Comparison of ENCODE assay signal across 1 cellular context in the genomic region with DNA sequence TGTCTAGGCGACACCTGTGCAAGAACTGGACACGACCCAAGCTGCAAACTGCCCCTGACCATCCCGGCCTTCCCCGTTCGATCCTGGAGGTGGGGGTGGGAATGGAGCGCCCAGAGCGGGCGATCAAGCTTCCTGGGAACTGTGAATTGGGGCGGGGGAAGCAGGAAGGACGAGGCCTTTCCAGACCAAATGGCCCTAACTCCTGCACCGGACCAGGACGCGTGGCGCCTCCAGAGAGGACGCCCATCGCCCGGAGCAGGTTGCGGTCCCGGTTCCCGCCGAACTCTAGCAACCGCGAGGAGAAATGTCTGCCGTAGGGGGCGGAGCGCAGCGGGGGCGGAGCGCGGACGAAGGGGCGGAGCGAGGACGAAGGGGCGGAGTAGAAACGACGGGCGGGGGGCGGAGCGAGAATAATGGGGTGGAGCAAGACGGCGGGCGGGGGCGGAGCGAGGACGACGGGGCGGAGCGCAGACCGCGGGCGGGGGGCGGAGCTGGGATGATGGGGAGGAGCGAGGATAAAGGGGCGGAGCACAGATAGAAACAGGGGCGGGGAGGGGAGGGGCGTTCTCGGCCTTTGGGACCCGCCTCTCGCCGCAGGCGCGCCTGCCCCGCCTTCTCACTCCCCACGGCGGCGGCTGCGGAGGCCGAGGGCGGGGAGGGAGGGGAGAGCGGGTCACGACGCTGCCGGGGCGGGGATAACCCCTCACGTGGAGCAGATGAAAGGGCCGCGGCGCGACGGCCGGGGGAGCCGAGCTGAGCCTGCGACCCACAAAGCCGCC.
TF ChIP-seq lines count a peak whose summit lies in the region.

A gene (plus strand): TSS at position 695 of the 779 bp plus-strand sequence. CDS start 195 bp downstream, outside the sequence.

TF ChIP-seq in K562, 482 proteins besides CTCF, POLR2A, EP300 and RAD21 (continued from another document and continues in another):
- TF ChIP-seq SP1 (CRISPR knock-in tag; IDR thresholded peaks at IDR 0.05) (peak; percentile 75), HDAC2 (IDR thresholded peaks at IDR 0.05) (no peak), BHLHE40 (IDR thresholded peaks at IDR 0.05; ENCODE audit: low read length) (peak; percentile 38; the same call in 1 of the 2 replicates), ZNF212 (CRISPR knock-in tag; IDR thresholded peaks at IDR 0.05) (no peak), FOXK1 (CRISPR knock-in tag; IDR thresholded peaks at IDR 0.05; ENCODE audit: borderline replicate concordance) (no peak), SRF (CRISPR knock-in tag; IDR thresholded peaks at IDR 0.05) (no peak), PYGO2 (tag; IDR thresholded peaks at IDR 0.05) (no peak), ZNF174 (CRISPR knock-in tag; IDR thresholded peaks at IDR 0.05) (no peak), U2AF2 (optimal IDR thresholded peaks at IDR 0.05; ENCODE audit: low read depth, low read length) (no peak), GTF2A2 (tag; IDR thresholded peaks at IDR 0.05) (no peak), ZBTB8A (IDR thresholded peaks at IDR 0.05; ENCODE audit: partially characterized antibody) (no peak), TCF7L2 (IDR thresholded peaks at IDR 0.05; ENCODE audit: low read depth, low read length) (peak; percentile 68; the same call in 1 of the 2 replicates), ZNF696 (CRISPR knock-in tag; conservative IDR thresholded peaks at IDR 0.05) (no peak), STAT5B (CRISPR knock-in tag; IDR thresholded peaks at IDR 0.05) (no peak), RBM22 (IDR thresholded peaks at IDR 0.05; ENCODE audit: low read depth, low read length, poor library complexity, severe bottlenecking) (no peak), EGR1 (conservative IDR thresholded peaks at IDR 0.05) (peak; percentile 86), CXXC5 (CRISPR knock-in tag; IDR thresholded peaks at IDR 0.05) (peak; percentile 84; the same call in 1 of the 2 replicates), YY1 (IDR thresholded peaks at IDR 0.05; ENCODE audit: borderline replicate concordance in 1 of 3, control insufficient read depth in 1 of 3, extremely low read depth in 1 of 3, insufficient read depth in 3 of 3, insufficient read length in 1 of 3, insufficient replicate concordance in 2 of 3, low read depth in 1 of 3, low read length in 2 of 3) (peak in 2 of 3 experiments; percentile 64 to 84), RAD51 (IDR thresholded peaks at IDR 0.05; ENCODE audit: borderline replicate concordance, low read depth) (no peak), ZZZ3 (IDR thresholded peaks at IDR 0.05) (no peak), ARNT (IDR thresholded peaks at IDR 0.05) (no peak), KLF1 (tag; IDR thresholded peaks at IDR 0.05) (no peak), ETV6 (IDR thresholded peaks at IDR 0.05; ENCODE audit: borderline replicate concordance in 1 of 2, low read depth in 2 of 2, low read length in 1 of 2) (no peak), ETV6 (CRISPR knock-in tag; IDR thresholded peaks at IDR 0.05; ENCODE audit: borderline replicate concordance) (no peak), NCOA4 (IDR thresholded peaks at IDR 0.05; ENCODE audit: partially characterized antibody) (no peak), SNIP1 (IDR thresholded peaks at IDR 0.05; ENCODE audit: low read depth) (no peak), HDAC6 (IDR thresholded peaks at IDR 0.05; ENCODE audit: low read depth, low read length) (no peak), RBM15 (IDR thresholded peaks at IDR 0.05; ENCODE audit: insufficient read depth, low read length) (no peak), ZNF354B (CRISPR knock-in tag; IDR thresholded peaks at IDR 0.05) (no peak), SMAD2 (IDR thresholded peaks at IDR 0.05; ENCODE audit: low read depth, low read length) (no peak), SRSF3 (IDR thresholded peaks at IDR 0.05; ENCODE audit: insufficient read depth, low read length) (no peak), HNRNPL (IDR thresholded peaks at IDR 0.05; ENCODE audit: low read depth, low read length) (no peak), SPI1 (IDR thresholded peaks at IDR 0.05; ENCODE audit: borderline replicate concordance, low read depth, low read length) (no peak), TBP (optimal IDR thresholded peaks at IDR 0.05; ENCODE audit: low read depth, low read length) (peak; percentile 27), U2AF1 (optimal IDR thresholded peaks at IDR 0.05; ENCODE audit: low read depth, low read length) (no peak), LEF1 (IDR thresholded peaks at IDR 0.05) (no peak), PML (IDR thresholded peaks at IDR 0.05; ENCODE audit: low read length) (peak; percentile 73; the same call in 1 of the 2 replicates), POLR2B (IDR thresholded peaks at IDR 0.05; ENCODE audit: low read depth, partially characterized antibody) (peak; percentile 58), NFRKB (IDR thresholded peaks at IDR 0.05; ENCODE audit: low read depth) (no peak), GTF2F1 (IDR thresholded peaks at IDR 0.05; ENCODE audit: low read depth, low read length) (no peak), CCNT2 (IDR thresholded peaks at IDR 0.05; ENCODE audit: borderline replicate concordance, extremely low read depth, insufficient read length, low read depth, low read length) (peak; percentile 32), ZNF445 (CRISPR knock-in tag; IDR thresholded peaks at IDR 0.05; ENCODE audit: low read depth) (no peak), MAFG (tag; conservative IDR thresholded peaks at IDR 0.05) (no peak)
- TF ChIP-seq, protein P1, sequence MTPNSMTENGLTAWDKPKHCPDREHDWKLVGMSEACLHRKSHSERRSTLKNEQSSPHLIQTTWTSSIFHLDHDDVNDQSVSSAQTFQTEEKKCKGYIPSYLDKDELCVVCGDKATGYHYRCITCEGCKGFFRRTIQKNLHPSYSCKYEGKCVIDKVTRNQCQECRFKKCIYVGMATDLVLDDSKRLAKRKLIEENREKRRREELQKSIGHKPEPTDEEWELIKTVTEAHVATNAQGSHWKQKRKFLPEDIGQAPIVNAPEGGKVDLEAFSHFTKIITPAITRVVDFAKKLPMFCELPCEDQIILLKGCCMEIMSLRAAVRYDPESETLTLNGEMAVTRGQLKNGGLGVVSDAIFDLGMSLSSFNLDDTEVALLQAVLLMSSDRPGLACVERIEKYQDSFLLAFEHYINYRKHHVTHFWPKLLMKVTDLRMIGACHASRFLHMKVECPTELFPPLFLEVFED (CRISPR knock-in tag; conservative IDR thresholded peaks at IDR 0.05), result no peak
- TF ChIP-seq, protein P2, sequence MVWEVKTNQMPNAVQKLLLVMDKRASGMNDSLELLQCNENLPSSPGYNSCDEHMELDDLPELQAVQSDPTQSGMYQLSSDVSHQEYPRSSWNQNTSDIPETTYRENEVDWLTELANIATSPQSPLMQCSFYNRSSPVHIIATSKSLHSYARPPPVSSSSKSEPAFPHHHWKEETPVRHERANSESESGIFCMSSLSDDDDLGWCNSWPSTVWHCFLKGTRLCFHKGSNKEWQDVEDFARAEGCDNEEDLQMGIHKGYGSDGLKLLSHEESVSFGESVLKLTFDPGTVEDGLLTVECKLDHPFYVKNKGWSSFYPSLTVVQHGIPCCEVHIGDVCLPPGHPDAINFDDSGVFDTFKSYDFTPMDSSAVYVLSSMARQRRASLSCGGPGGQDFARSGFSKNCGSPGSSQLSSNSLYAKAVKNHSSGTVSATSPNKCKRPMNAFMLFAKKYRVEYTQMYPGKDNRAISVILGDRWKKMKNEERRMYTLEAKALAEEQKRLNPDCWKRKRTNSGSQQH (CRISPR knock-in tag; IDR thresholded peaks at IDR 0.05), result no peak
- TF ChIP-seq, protein P3, sequence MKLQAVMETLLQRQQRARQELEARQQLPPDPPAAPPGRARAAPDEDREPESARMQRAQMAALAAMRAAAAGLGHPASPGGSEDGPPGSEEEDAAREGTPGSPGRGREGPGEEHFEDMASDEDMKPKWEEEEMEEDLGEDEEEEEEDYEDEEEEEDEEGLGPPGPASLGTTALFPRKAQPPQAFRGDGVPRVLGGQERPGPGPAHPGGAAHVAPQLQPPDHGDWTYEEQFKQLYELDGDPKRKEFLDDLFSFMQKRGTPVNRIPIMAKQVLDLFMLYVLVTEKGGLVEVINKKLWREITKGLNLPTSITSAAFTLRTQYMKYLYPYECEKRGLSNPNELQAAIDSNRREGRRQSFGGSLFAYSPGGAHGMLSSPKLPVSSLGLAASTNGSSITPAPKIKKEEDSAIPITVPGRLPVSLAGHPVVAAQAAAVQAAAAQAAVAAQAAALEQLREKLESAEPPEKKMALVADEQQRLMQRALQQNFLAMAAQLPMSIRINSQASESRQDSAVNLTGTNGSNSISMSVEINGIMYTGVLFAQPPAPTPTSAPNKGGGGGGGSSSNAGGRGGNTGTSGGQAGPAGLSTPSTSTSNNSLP (IDR thresholded peaks at IDR 0.05; ENCODE audit: borderline replicate concordance, low read depth, low read length), result no peak
- TF ChIP-seq, protein P4, sequence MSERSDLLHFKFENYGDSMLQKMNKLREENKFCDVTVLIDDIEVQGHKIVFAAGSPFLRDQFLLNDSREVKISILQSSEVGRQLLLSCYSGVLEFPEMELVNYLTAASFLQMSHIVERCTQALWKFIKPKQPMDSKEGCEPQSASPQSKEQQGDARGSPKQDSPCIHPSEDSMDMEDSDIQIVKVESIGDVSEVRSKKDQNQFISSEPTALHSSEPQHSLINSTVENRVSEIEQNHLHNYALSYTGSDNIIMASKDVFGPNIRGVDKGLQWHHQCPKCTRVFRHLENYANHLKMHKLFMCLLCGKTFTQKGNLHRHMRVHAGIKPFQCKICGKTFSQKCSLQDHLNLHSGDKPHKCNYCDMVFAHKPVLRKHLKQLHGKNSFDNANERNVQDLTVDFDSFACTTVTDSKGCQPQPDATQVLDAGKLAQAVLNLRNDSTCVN (CRISPR knock-in tag; IDR thresholded peaks at IDR 0.05), result no peak
- TF ChIP-seq, protein P5, sequence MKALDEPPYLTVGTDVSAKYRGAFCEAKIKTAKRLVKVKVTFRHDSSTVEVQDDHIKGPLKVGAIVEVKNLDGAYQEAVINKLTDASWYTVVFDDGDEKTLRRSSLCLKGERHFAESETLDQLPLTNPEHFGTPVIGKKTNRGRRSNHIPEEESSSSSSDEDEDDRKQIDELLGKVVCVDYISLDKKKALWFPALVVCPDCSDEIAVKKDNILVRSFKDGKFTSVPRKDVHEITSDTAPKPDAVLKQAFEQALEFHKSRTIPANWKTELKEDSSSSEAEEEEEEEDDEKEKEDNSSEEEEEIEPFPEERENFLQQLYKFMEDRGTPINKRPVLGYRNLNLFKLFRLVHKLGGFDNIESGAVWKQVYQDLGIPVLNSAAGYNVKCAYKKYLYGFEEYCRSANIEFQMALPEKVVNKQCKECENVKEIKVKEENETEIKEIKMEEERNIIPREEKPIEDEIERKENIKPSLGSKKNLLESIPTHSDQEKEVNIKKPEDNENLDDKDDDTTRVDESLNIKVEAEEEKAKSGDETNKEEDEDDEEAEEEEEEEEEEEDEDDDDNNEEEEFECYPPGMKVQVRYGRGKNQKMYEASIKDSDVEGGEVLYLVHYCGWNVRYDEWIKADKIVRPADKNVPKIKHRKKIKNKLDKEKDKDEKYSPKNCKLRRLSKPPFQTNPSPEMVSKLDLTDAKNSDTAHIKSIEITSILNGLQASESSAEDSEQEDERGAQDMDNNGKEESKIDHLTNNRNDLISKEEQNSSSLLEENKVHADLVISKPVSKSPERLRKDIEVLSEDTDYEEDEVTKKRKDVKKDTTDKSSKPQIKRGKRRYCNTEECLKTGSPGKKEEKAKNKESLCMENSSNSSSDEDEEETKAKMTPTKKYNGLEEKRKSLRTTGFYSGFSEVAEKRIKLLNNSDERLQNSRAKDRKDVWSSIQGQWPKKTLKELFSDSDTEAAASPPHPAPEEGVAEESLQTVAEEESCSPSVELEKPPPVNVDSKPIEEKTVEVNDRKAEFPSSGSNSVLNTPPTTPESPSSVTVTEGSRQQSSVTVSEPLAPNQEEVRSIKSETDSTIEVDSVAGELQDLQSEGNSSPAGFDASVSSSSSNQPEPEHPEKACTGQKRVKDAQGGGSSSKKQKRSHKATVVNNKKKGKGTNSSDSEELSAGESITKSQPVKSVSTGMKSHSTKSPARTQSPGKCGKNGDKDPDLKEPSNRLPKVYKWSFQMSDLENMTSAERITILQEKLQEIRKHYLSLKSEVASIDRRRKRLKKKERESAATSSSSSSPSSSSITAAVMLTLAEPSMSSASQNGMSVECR (CRISPR knock-in tag; IDR thresholded peaks at IDR 0.05), result no peak
- TF ChIP-seq, protein P6, sequence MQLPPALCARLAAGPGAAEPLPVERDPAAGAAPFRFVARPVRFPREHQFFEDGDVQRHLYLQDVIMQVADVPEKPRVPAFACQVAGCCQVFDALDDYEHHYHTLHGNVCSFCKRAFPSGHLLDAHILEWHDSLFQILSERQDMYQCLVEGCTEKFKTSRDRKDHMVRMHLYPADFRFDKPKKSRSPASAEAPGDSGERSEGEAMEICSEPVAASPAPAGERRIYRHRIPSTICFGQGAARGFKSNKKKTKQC (CRISPR knock-in tag; IDR thresholded peaks at IDR 0.05), result no peak
- TF ChIP-seq, protein P7, sequence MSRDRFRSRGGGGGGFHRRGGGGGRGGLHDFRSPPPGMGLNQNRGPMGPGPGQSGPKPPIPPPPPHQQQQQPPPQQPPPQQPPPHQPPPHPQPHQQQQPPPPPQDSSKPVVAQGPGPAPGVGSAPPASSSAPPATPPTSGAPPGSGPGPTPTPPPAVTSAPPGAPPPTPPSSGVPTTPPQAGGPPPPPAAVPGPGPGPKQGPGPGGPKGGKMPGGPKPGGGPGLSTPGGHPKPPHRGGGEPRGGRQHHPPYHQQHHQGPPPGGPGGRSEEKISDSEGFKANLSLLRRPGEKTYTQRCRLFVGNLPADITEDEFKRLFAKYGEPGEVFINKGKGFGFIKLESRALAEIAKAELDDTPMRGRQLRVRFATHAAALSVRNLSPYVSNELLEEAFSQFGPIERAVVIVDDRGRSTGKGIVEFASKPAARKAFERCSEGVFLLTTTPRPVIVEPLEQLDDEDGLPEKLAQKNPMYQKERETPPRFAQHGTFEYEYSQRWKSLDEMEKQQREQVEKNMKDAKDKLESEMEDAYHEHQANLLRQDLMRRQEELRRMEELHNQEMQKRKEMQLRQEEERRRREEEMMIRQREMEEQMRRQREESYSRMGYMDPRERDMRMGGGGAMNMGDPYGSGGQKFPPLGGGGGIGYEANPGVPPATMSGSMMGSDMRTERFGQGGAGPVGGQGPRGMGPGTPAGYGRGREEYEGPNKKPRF (IDR thresholded peaks at IDR 0.05; ENCODE audit: low read depth, low read length), result no peak
- TF ChIP-seq, protein P8, sequence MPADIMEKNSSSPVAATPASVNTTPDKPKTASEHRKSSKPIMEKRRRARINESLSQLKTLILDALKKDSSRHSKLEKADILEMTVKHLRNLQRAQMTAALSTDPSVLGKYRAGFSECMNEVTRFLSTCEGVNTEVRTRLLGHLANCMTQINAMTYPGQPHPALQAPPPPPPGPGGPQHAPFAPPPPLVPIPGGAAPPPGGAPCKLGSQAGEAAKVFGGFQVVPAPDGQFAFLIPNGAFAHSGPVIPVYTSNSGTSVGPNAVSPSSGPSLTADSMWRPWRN (IDR thresholded peaks at IDR 0.05; ENCODE audit: low read depth), result no peak
- TF ChIP-seq, protein P9, sequence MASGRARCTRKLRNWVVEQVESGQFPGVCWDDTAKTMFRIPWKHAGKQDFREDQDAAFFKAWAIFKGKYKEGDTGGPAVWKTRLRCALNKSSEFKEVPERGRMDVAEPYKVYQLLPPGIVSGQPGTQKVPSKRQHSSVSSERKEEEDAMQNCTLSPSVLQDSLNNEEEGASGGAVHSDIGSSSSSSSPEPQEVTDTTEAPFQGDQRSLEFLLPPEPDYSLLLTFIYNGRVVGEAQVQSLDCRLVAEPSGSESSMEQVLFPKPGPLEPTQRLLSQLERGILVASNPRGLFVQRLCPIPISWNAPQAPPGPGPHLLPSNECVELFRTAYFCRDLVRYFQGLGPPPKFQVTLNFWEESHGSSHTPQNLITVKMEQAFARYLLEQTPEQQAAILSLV (tag; IDR thresholded peaks at IDR 0.05), result no peak
